ENCODE assay signal across 1 cellular context in genomic region chr16:72787130-72787518, GRCh38.
TF ChIP-seq lines count a peak whose summit lies in the region.

No MANE protein-coding gene starts in this region.

TF ChIP-seq in H1, 55 proteins besides CTCF, POLR2A, EP300 and RAD21 (continued from another document):
- TF ChIP-seq HDAC2 (IDR thresholded peaks at IDR 0.05; ENCODE audit: borderline replicate concordance in 1 of 2, low read depth in 2 of 2, low read length in 2 of 2) (no peak), RBBP5 (IDR thresholded peaks at IDR 0.05; ENCODE audit: borderline replicate concordance, low read depth, low read length) (no peak)
